In genomic region chrX:153743608-153744209, GRCh38 we compare ENCODE assay signal across 10 cellular contexts. TPM values are rescaled to one million over a fixed set of nuclear protein-coding genes. Genes with fewer than 3 reads are reported as not detected.
DNase-seq lines count a peak whose midpoint lies in the region; ATAC-seq and TF ChIP-seq lines count a peak whose summit lies in the region.
"Not testable (repeated sequence)": the region's sequence is repeated elsewhere in the genome, so short reads cannot be mapped to it uniquely, and the experiment has no call there.
"Had no signal": no experiment of that assay in that cellular context is flagged by ENCODE, and none has a peak within 500 bp of the region (broad histone marks: within the 10 kb centered on the region; RNA-seq: fewer than 3 reads in every experiment).

No MANE protein-coding gene starts in this region.

- H2AK5ac ChIP-seq in mesenchymal stem cell (ENCODE audit: low read length, severe bottlenecking) = not testable (repeated sequence)

- H4K91ac ChIP-seq in mesenchymal stem cell (ENCODE audit: low read length) = not testable (repeated sequence)

- H3K18ac ChIP-seq in mesenchymal stem cell (ENCODE audit: low read depth in 1 of 2, low read length in 2 of 2) = not testable (repeated sequence)

- peak overlapping the region in 2 of 4 donors; percentile 22 to 34 for H3K4me3 ChIP-seq in Peyer's patch
- H3K4me3 ChIP-seq in right atrium auricular region; retinal pigment epithelial cell (ENCODE audit: low read length); aorta (ENCODE audit: low read length in 2 of 2): not testable (repeated sequence)
- H3K4me3 ChIP-seq in mesenchymal stem cell (ENCODE audit: insufficient read depth in 1 of 2, low read depth in 1 of 2, low read length in 2 of 2) = peak overlapping the region in 1 of 2 experiments; percentile 18

- H3K4ac ChIP-seq in mesenchymal stem cell (ENCODE audit: low read depth in 1 of 2, low read length in 2 of 2) = not testable (repeated sequence)

- H2BK5ac ChIP-seq in mesenchymal stem cell (ENCODE audit: low read depth, low read length, poor library complexity, severe bottlenecking) = not testable (repeated sequence)

- DNase-seq in DMS53 treated with DMSO at 0.1 percent for 48 hours (lab: John Stamatoyannopoulos, UW; ENCODE audit: unreplicated experiment) (peak; percentile 57), NCI-H146 treated with DMSO at 0.1 percent for 48 hours (lab: John Stamatoyannopoulos, UW; ENCODE audit: unreplicated experiment) (peak; percentile 37), Peyer's patch (peak; percentile 31 to 91 (median 90)), ecto neural progenitor cell (ENCODE audit: low spot score) (peak; percentile 58), right atrium auricular region (ENCODE audit: low spot score) (peak; percentile 75), aorta (peak; percentile 82 to 87)
- DNase-seq in mesenchymal stem cell; retinal pigment epithelial cell (ENCODE audit: low read depth): not testable (repeated sequence)

- intact Hi-C loops in aorta (cut with DNase I) = not testable (repeated sequence)

- not testable (repeated sequence) for ATAC-seq in aorta (ENCODE audit: low FRiP score)

- not testable (repeated sequence) for H2AFZ ChIP-seq in mesenchymal stem cell (ENCODE audit: low read depth, low read length)

- TF ChIP-seq CTCF in Peyer's patch (IDR thresholded peaks at IDR 0.05) = peak in 3 of 6 experiments; percentile 21 to 34 (median 29)
- TF ChIP-seq CTCF in right atrium auricular region (IDR thresholded peaks at IDR 0.05) = not testable (repeated sequence)
- peak; percentile 7 for TF ChIP-seq CTCF in retinal pigment epithelial cell (conservative IDR thresholded peaks at IDR 0.05; ENCODE audit: low read depth, low read length)

- not testable (repeated sequence) for H3K23ac ChIP-seq in mesenchymal stem cell (ENCODE audit: low read length in 2 of 2)

- H3K79me1 ChIP-seq in mesenchymal stem cell (replicated peaks; ENCODE audit: low read length, poor library complexity, severe bottlenecking) = not testable (repeated sequence)

- H2BK12ac ChIP-seq in mesenchymal stem cell (ENCODE audit: low read length in 2 of 2) = not testable (repeated sequence)

- H3K9ac ChIP-seq in mesenchymal stem cell (ENCODE audit: low read length) = not testable (repeated sequence)

- not testable (repeated sequence) for H3K27me3 ChIP-seq in Peyer's patch; right atrium auricular region; mesenchymal stem cell (ENCODE audit: control insufficient read depth in 1 of 2, insufficient read depth in 1 of 2, low read length in 2 of 2); aorta (ENCODE audit: control insufficient read depth in 1 of 2, insufficient read depth in 2 of 2, low read length in 1 of 2)

- peak overlapping the region; percentile 69 for H4K8ac ChIP-seq in mesenchymal stem cell (ENCODE audit: low read length)

- peaks cover 0 to 20% (median 0%) of the 10 kb centered on the region in 4 donors for H3K4me1 ChIP-seq in Peyer's patch
- H3K4me1 ChIP-seq in right atrium auricular region; mesenchymal stem cell (ENCODE audit: control insufficient read depth, insufficient read depth, low read depth, low read length); aorta (ENCODE audit: control insufficient read depth in 1 of 2, insufficient read depth in 2 of 2, low read length in 2 of 2): not testable (repeated sequence)

- not testable (repeated sequence) for H3K14ac ChIP-seq in mesenchymal stem cell (ENCODE audit: low read length in 2 of 2)

- WGBS in mesenchymal stem cell = 12% methylated on average over 9 of the region's 29 CpGs
- 6 to 23% methylated on average over 16 to 29 of the region's 29 CpGs for WGBS in aorta, 2 donors

- peak overlapping the region in 2 of 4 donors; percentile 67 to 82 for H3K27ac ChIP-seq in Peyer's patch
- peak overlapping the region in 1 of 2 donors; percentile 4 for H3K27ac ChIP-seq in right atrium auricular region
- H3K27ac ChIP-seq in mesenchymal stem cell (ENCODE audit: low read length, poor library complexity, severe bottlenecking) = not testable (repeated sequence)
- H3K27ac ChIP-seq in aorta (ENCODE audit: low read depth in 1 of 2, low read length in 2 of 2) = peak overlapping the region in 1 of 2 donors; percentile 93

- TF ChIP-seq POLR2A in Peyer's patch (IDR thresholded peaks at IDR 0.05) = peak; percentile 22 to 72

- not testable (repeated sequence) for H2BK15ac ChIP-seq in mesenchymal stem cell (ENCODE audit: low read depth, poor library complexity, severe bottlenecking)

- not testable (repeated sequence) for H3K36me3 ChIP-seq in Peyer's patch; right atrium auricular region; aorta (ENCODE audit: control insufficient read depth in 1 of 2, insufficient read depth in 2 of 2, low read length in 1 of 2)
- peaks cover 0 to 12% of the 10 kb centered on the region in 2 experiments for H3K36me3 ChIP-seq in mesenchymal stem cell (ENCODE audit: control insufficient read depth in 1 of 2, insufficient read depth in 2 of 2, low read depth in 1 of 2, low read length in 2 of 2)

- not testable (repeated sequence) for H3K4me2 ChIP-seq in mesenchymal stem cell (ENCODE audit: low read length, poor library complexity, severe bottlenecking)

- not testable (repeated sequence) for H2BK120ac ChIP-seq in mesenchymal stem cell (ENCODE audit: low read depth, low read length)

- not testable (repeated sequence) for H3K9me3 ChIP-seq in Peyer's patch; right atrium auricular region; mesenchymal stem cell (ENCODE audit: control insufficient read depth, low read length); aorta (ENCODE audit: control insufficient read depth, low read length)

RNA-seq across cellular contexts. Expression of gene ABCD1, which starts 19.1 kb away (rescaled TPM):
- total RNA-seq in Peyer's patch (10 to 100 TPM; 14.9 to 94.2 (median 68.0) TPM), right atrium auricular region (10 to 100 TPM; 15.2 to 18.0 TPM), aorta (10 to 100 TPM; 11.4 to 15.8 TPM)
- 15.8 TPM for polyA plus RNA-seq in mesenchymal stem cell (2013, experiment 1 of 2)
- 15.4 TPM for polyA plus RNA-seq in mesenchymal stem cell (2013, experiment 2 of 2)
- polyA plus RNA-seq in aorta = 1 to 10 TPM; 8.8 to 9.9 TPM

RNA-seq across cellular contexts. Expression of gene BCAP31, which starts 19.5 kb away (rescaled TPM):
- total RNA-seq in Peyer's patch = 100 to 1,000 TPM in 2 of 4 donors, 10 to 100 TPM in 2; 45.4 to 148 (median 101) TPM
- 100 to 1,000 TPM in 1 of 2 donors, 10 to 100 TPM in 1; 86.3 to 109 TPM for total RNA-seq in right atrium auricular region
- polyA plus RNA-seq in mesenchymal stem cell (2013, experiment 1 of 2) = 125 TPM
- polyA plus RNA-seq in mesenchymal stem cell (2013, experiment 2 of 2) = 127 TPM
- 100 to 1,000 TPM; 118 to 130 TPM for total RNA-seq in aorta
- 100 to 1,000 TPM; 101 to 128 TPM for polyA plus RNA-seq in aorta

RNA-seq across cellular contexts. Expression of gene PLXNB3, which starts 20.3 kb away (rescaled TPM):
- 10 to 100 TPM in 1 of 4 donors, 1 to 10 TPM in 3; 2.7 to 25.6 (median 7.6) TPM for total RNA-seq in Peyer's patch
- 1 to 10 TPM; 5.6 to 8.2 TPM for total RNA-seq in right atrium auricular region
- polyA plus RNA-seq in mesenchymal stem cell (2013, experiment 1 of 2) = 8.0 TPM
- 8.5 TPM for polyA plus RNA-seq in mesenchymal stem cell (2013, experiment 2 of 2)
- 10 to 100 TPM; 18.0 to 18.7 TPM for total RNA-seq in aorta
- polyA plus RNA-seq in aorta = 10 to 100 TPM in 1 of 2 donors, under 1 TPM in 1; 0.38 to 31.4 TPM

RNA-seq across cellular contexts. Expression of gene SRPK3, which starts 37.1 kb away (rescaled TPM):
- total RNA-seq in Peyer's patch = 1 to 10 TPM in 1 of 4 donors, not detected in 3; 1.7 TPM
- 10 to 100 TPM; 19.4 to 24.6 TPM for total RNA-seq in right atrium auricular region
- polyA plus RNA-seq in mesenchymal stem cell (2013, experiment 1 of 2) = 0.03 TPM
- polyA plus RNA-seq in mesenchymal stem cell (2013, experiment 2 of 2) = 0.03 TPM
- 1 to 10 TPM; 5.4 to 8.0 TPM for total RNA-seq in aorta
- 10 to 100 TPM in 1 of 2 donors, 1 to 10 TPM in 1; 1.1 to 11.0 TPM for polyA plus RNA-seq in aorta
- total RNA-seq: activated naive CD8-positive, alpha-beta T cell treated with anti-CD3 and anti-CD28 coated beads, Interleukin-2, amount 10 ng/mL, durations not matched to agents 7 days and 5 days; G401 had no signal

RNA-seq across cellular contexts. Expression of gene IDH3G, which starts 50.5 kb away (rescaled TPM):
- total RNA-seq in Peyer's patch (100 to 1,000 TPM; 108 to 153 (median 126) TPM), right atrium auricular region (100 to 1,000 TPM; 116 to 135 TPM), aorta (10 to 100 TPM; 46.8 to 48.4 TPM)
- polyA plus RNA-seq in mesenchymal stem cell (2013, experiment 1 of 2) = 73.4 TPM
- polyA plus RNA-seq in mesenchymal stem cell (2013, experiment 2 of 2) = 71.2 TPM
- 10 to 100 TPM; 33.3 to 72.5 TPM for polyA plus RNA-seq in aorta
